ENCODE assay signal across 2 cellular contexts in the genomic region with DNA sequence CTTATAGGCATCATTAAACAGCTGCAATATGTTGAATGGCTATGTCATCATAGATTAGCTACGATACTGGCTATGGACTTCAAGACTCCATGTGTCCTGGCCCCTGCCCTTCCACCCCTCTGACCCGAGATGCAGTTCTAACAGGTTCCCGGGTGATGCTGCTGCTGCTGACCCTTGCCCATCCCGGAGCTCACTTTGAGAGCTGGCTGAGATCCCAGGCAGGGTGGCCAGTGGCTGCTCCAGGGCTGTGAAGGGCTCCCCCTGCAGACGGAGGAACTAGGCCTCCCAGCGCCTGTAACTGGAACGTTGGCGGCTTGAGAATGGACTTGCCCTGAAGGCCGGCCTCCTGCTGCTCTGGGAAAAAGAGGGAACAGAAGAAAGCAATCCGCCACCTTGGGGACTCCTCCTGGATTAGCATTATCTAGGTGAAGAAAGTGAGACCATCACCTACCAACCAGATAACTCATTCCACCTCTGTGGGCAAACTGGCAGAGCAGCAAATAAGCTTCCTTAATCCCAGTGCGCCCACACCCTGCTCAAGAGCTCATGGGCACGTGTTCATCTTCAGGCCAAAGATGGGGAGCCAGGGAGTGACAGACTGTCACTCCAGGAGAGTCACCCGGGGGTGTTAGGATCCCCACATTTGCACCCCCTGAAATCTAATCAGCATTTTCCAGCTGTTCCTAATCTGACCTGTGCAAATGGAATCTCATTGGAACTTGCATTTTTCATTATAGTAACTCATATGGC.
TF ChIP-seq lines count a peak whose summit lies in the region.

No MANE protein-coding gene starts in this region.

TF ChIP-seq in K562, 482 proteins besides CTCF, POLR2A, EP300 and RAD21 (continued from another document and continues in another):
- no peak for TF ChIP-seq NR1H2 (CRISPR knock-in tag; IDR thresholded peaks at IDR 0.05)
- no peak for TF ChIP-seq ATF3 (IDR thresholded peaks at IDR 0.05)
- TF ChIP-seq ATF3 (CRISPR knock-in tag; conservative IDR thresholded peaks at IDR 0.05): 0 out of 2 replicates have a peak, but pooled peaks have one; percentile 43
- TF ChIP-seq TFAP4 (CRISPR knock-in tag; IDR thresholded peaks at IDR 0.05; ENCODE audit: borderline replicate concordance): peak; percentile 81
- TF ChIP-seq ZNF431 (CRISPR knock-in tag; IDR thresholded peaks at IDR 0.05): no peak
- no peak for TF ChIP-seq ESRRB (CRISPR knock-in tag; IDR thresholded peaks at IDR 0.05; ENCODE audit: borderline replicate concordance)
- TF ChIP-seq E2F5 (CRISPR knock-in tag; IDR thresholded peaks at IDR 0.05): peak; percentile 39; the same call in 1 of the 2 replicates
- 0 out of 2 replicates have a peak, but pooled peaks have one; percentile 17 for TF ChIP-seq SMARCE1 (IDR thresholded peaks at IDR 0.05)
- peak; percentile 95 for TF ChIP-seq STAG1 (CRISPR knock-in tag; IDR thresholded peaks at IDR 0.05; ENCODE audit: borderline replicate concordance)
- TF ChIP-seq EGR1 (conservative IDR thresholded peaks at IDR 0.05): peak; percentile 57
- 0 out of 2 replicates have a peak, but pooled peaks have one; percentile 43 for TF ChIP-seq ZNF143 (CRISPR knock-in tag; IDR thresholded peaks at IDR 0.05)
- no peak for TF ChIP-seq MXI1 (IDR thresholded peaks at IDR 0.05; ENCODE audit: low read depth, low read length)
- no peak for TF ChIP-seq EWSR1 (IDR thresholded peaks at IDR 0.05; ENCODE audit: borderline replicate concordance, low read depth, partially characterized antibody)
- 0 out of 2 replicates have a peak, but pooled peaks have one; percentile 17 for TF ChIP-seq MAFG (tag; conservative IDR thresholded peaks at IDR 0.05)
- TF ChIP-seq FOXJ3 (CRISPR knock-in tag; IDR thresholded peaks at IDR 0.05): no peak
- TF ChIP-seq FOXP4 (CRISPR knock-in tag; IDR thresholded peaks at IDR 0.05; ENCODE audit: borderline replicate concordance): no peak
- TF ChIP-seq SRSF1 (IDR thresholded peaks at IDR 0.05; ENCODE audit: low read depth, low read length): no peak
- TF ChIP-seq MTA3 (IDR thresholded peaks at IDR 0.05; ENCODE audit: borderline replicate concordance): 0 out of 2 replicates have a peak, but pooled peaks have one; percentile 52
- no peak for TF ChIP-seq ID3 (CRISPR knock-in tag; IDR thresholded peaks at IDR 0.05)
- TF ChIP-seq ID3 (tag; IDR thresholded peaks at IDR 0.05): peak; percentile 60
- TF ChIP-seq, protein P1, sequence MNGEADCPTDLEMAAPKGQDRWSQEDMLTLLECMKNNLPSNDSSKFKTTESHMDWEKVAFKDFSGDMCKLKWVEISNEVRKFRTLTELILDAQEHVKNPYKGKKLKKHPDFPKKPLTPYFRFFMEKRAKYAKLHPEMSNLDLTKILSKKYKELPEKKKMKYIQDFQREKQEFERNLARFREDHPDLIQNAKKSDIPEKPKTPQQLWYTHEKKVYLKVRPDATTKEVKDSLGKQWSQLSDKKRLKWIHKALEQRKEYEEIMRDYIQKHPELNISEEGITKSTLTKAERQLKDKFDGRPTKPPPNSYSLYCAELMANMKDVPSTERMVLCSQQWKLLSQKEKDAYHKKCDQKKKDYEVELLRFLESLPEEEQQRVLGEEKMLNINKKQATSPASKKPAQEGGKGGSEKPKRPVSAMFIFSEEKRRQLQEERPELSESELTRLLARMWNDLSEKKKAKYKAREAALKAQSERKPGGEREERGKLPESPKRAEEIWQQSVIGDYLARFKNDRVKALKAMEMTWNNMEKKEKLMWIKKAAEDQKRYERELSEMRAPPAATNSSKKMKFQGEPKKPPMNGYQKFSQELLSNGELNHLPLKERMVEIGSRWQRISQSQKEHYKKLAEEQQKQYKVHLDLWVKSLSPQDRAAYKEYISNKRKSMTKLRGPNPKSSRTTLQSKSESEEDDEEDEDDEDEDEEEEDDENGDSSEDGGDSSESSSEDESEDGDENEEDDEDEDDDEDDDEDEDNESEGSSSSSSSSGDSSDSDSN (IDR thresholded peaks at IDR 0.05; ENCODE audit: borderline replicate concordance in 1 of 2, low read depth in 2 of 2, low read length in 2 of 2): no peak; a peak in 1 of 4 replicates
- peak; percentile 63 for TF ChIP-seq ARID1B (IDR thresholded peaks at IDR 0.05)
- TF ChIP-seq ZFP36 (IDR thresholded peaks at IDR 0.05; ENCODE audit: low read depth, low read length, partially characterized antibody): peak; percentile 25

TF ChIP-seq in HepG2, 621 proteins besides CTCF, POLR2A, EP300 and RAD21 (continued from another document and continues in another):
- TF ChIP-seq, protein P2, sequence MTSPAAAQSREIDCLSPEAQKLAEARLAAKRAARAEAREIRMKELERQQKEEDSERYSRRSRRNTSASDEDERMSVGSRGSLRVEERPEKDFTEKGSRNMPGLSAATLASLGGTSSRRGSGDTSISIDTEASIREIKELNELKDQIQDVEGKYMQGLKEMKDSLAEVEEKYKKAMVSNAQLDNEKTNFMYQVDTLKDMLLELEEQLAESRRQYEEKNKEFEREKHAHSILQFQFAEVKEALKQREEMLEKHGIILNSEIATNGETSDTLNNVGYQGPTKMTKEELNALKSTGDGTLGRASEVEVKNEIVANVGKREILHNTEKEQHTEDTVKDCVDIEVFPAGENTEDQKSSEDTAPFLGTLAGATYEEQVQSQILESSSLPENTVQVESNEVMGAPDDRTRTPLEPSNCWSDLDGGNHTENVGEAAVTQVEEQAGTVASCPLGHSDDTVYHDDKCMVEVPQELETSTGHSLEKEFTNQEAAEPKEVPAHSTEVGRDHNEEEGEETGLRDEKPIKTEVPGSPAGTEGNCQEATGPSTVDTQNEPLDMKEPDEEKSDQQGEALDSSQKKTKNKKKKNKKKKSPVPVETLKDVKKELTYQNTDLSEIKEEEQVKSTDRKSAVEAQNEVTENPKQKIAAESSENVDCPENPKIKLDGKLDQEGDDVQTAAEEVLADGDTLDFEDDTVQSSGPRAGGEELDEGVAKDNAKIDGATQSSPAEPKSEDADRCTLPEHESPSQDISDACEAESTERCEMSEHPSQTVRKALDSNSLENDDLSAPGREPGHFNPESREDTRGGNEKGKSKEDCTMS (CRISPR knock-in tag; conservative IDR thresholded peaks at IDR 0.05): no peak
- TF ChIP-seq TEF (CRISPR knock-in tag; IDR thresholded peaks at IDR 0.05): no peak
- TF ChIP-seq CHD2 (IDR thresholded peaks at IDR 0.05; ENCODE audit: low read depth, low read length): no peak
- TF ChIP-seq, protein P3, sequence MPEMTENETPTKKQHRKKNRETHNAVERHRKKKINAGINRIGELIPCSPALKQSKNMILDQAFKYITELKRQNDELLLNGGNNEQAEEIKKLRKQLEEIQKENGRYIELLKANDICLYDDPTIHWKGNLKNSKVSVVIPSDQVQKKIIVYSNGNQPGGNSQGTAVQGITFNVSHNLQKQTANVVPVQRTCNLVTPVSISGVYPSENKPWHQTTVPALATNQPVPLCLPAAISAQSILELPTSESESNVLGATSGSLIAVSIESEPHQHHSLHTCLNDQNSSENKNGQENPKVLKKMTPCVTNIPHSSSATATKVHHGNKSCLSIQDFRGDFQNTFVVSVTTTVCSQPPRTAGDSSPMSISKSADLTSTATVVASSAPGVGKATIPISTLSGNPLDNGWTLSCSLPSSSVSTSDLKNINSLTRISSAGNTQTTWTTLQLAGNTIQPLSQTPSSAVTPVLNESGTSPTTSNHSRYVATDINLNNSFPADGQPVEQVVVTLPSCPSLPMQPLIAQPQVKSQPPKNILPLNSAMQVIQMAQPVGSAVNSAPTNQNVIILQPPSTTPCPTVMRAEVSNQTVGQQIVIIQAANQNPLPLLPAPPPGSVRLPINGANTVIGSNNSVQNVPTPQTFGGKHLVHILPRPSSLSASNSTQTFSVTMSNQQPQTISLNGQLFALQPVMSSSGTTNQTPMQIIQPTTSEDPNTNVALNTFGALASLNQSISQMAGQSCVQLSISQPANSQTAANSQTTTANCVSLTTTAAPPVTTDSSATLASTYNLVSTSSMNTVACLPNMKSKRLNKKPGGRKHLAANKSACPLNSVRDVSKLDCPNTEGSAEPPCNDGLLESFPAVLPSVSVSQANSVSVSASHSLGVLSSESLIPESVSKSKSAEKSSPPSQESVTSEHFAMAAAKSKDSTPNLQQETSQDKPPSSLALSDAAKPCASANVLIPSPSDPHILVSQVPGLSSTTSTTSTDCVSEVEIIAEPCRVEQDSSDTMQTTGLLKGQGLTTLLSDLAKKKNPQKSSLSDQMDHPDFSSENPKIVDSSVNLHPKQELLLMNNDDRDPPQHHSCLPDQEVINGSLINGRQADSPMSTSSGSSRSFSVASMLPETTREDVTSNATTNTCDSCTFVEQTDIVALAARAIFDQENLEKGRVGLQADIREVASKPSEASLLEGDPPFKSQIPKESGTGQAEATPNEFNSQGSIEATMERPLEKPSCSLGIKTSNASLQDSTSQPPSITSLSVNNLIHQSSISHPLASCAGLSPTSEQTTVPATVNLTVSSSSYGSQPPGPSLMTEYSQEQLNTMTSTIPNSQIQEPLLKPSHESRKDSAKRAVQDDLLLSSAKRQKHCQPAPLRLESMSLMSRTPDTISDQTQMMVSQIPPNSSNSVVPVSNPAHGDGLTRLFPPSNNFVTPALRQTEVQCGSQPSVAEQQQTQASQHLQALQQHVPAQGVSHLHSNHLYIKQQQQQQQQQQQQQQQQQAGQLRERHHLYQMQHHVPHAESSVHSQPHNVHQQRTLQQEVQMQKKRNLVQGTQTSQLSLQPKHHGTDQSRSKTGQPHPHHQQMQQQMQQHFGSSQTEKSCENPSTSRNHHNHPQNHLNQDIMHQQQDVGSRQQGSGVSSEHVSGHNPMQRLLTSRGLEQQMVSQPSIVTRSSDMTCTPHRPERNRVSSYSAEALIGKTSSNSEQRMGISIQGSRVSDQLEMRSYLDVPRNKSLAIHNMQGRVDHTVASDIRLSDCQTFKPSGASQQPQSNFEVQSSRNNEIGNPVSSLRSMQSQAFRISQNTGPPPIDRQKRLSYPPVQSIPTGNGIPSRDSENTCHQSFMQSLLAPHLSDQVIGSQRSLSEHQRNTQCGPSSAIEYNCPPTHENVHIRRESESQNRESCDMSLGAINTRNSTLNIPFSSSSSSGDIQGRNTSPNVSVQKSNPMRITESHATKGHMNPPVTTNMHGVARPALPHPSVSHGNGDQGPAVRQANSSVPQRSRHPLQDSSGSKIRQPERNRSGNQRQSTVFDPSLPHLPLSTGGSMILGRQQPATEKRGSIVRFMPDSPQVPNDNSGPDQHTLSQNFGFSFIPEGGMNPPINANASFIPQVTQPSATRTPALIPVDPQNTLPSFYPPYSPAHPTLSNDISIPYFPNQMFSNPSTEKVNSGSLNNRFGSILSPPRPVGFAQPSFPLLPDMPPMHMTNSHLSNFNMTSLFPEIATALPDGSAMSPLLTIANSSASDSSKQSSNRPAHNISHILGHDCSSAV (CRISPR knock-in tag; IDR thresholded peaks at IDR 0.05; ENCODE audit: borderline replicate concordance): no peak
- TF ChIP-seq ZNF431 (CRISPR knock-in tag; IDR thresholded peaks at IDR 0.05; ENCODE audit: borderline replicate concordance, low read depth): no peak
- TF ChIP-seq CCDC6 (CRISPR knock-in tag; IDR thresholded peaks at IDR 0.05): 0 out of 2 replicates have a peak, but pooled peaks have one; percentile 46
- TF ChIP-seq BHLHE40 (IDR thresholded peaks at IDR 0.05; ENCODE audit: low read length): no peak
- TF ChIP-seq ZNF230 (CRISPR knock-in tag; IDR thresholded peaks at IDR 0.05): no peak
- TF ChIP-seq, protein P4, sequence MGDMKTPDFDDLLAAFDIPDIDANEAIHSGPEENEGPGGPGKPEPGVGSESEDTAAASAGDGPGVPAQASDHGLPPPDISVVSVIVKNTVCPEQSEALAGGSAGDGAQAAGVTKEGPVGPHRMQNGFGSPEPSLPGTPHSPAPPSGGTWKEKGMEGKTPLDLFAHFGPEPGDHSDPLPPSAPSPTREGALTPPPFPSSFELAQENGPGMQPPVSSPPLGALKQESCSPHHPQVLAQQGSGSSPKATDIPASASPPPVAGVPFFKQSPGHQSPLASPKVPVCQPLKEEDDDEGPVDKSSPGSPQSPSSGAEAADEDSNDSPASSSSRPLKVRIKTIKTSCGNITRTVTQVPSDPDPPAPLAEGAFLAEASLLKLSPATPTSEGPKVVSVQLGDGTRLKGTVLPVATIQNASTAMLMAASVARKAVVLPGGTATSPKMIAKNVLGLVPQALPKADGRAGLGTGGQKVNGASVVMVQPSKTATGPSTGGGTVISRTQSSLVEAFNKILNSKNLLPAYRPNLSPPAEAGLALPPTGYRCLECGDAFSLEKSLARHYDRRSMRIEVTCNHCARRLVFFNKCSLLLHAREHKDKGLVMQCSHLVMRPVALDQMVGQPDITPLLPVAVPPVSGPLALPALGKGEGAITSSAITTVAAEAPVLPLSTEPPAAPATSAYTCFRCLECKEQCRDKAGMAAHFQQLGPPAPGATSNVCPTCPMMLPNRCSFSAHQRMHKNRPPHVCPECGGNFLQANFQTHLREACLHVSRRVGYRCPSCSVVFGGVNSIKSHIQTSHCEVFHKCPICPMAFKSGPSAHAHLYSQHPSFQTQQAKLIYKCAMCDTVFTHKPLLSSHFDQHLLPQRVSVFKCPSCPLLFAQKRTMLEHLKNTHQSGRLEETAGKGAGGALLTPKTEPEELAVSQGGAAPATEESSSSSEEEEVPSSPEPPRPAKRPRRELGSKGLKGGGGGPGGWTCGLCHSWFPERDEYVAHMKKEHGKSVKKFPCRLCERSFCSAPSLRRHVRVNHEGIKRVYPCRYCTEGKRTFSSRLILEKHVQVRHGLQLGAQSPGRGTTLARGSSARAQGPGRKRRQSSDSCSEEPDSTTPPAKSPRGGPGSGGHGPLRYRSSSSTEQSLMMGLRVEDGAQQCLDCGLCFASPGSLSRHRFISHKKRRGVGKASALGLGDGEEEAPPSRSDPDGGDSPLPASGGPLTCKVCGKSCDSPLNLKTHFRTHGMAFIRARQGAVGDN (CRISPR knock-in tag; IDR thresholded peaks at IDR 0.05): peak; percentile 76
- TF ChIP-seq, protein P5, sequence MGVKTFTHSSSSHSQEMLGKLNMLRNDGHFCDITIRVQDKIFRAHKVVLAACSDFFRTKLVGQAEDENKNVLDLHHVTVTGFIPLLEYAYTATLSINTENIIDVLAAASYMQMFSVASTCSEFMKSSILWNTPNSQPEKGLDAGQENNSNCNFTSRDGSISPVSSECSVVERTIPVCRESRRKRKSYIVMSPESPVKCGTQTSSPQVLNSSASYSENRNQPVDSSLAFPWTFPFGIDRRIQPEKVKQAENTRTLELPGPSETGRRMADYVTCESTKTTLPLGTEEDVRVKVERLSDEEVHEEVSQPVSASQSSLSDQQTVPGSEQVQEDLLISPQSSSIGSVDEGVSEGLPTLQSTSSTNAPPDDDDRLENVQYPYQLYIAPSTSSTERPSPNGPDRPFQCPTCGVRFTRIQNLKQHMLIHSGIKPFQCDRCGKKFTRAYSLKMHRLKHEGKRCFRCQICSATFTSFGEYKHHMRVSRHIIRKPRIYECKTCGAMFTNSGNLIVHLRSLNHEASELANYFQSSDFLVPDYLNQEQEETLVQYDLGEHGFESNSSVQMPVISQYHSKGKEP (CRISPR knock-in tag; IDR thresholded peaks at IDR 0.05): no peak
- TF ChIP-seq MATR3 (CRISPR knock-in tag; IDR thresholded peaks at IDR 0.05): no peak
- no peak for TF ChIP-seq ZFP36L2 (CRISPR knock-in tag; IDR thresholded peaks at IDR 0.05)
- no peak for TF ChIP-seq POLR2AphosphoS2 (IDR thresholded peaks at IDR 0.05; ENCODE audit: low read depth, low read length)
- no peak for TF ChIP-seq NFE2L2 (IDR thresholded peaks at IDR 0.05; ENCODE audit: low read length)
- no peak for TF ChIP-seq YEATS2 (CRISPR knock-in tag; IDR thresholded peaks at IDR 0.05; ENCODE audit: borderline replicate concordance)
